26 cellular contexts compared by ENCODE assay signal in the genomic region with DNA sequence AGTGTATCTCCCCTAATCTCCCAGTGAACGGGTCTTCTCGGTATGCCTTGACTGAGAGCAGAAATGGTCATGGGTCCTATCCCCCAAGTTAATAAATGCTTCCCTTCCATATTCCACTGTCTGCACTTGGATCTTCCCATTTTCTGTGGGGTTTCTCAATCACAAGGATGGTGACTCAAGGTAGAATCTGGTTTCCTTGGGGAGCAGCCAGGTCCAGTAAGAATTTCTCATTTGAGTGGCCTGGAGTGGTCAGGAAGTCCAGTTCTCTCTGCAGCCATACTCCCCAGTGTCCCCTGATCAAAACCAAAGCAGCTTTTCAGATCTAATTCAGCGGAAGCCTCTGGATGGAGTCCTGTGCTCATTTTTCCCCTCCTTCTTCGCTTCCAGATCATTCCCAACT. TPM values are rescaled to one million over a fixed set of nuclear protein-coding genes. Genes with fewer than 3 reads are reported as not detected.
DNase-seq lines count a peak whose midpoint lies in the region; ATAC-seq and TF ChIP-seq lines count a peak whose summit lies in the region.
"Had no signal": no experiment of that assay in that cellular context is flagged by ENCODE, and none has a peak within 500 bp of the region (broad histone marks: within the 10 kb centered on the region; RNA-seq: fewer than 3 reads in every experiment).

No MANE protein-coding gene starts in this region.

- no peak overlapping the region for H3K4me3 ChIP-seq in psoas muscle
- H3K4me3 ChIP-seq: esophagus squamous epithelium, right lobe of liver, SJCRH30, stomach, thyroid gland, uterus had no signal

- peak; percentile 73 for DNase-seq in AG20443 (ENCODE audit: low spot score)
- DNase-seq in M059J (ENCODE audit: low read depth) = peak; percentile 24
- DNase-seq in fibroblast of peridontal ligament (ENCODE audit: extremely low read depth) = peak; percentile 41
- DNase-seq in psoas muscle = no peak
- no peak for DNase-seq in activated CD4-positive, alpha-beta T cell treated with anti-CD3 and anti-CD28 coated beads for 4 hours
- no peak for DNase-seq in SW 1271 (lab: John Stamatoyannopoulos, UW)
- DNase-seq in GDM1 (lab: John Stamatoyannopoulos, UW) = no peak
- DNase-seq: activated gamma-delta T cell treated with Interleukin-2 at 50 U/mL for 16 hours; activated naive CD8-positive, alpha-beta T cell treated with anti-CD3 and anti-CD28 coated beads, Interleukin-2, amount 50 U/mL, for 24 hours; activated T-cell treated with anti-CD3 and anti-CD28 coated beads, Interleukin-2, amount 50 U/mL, for 4 hours; dermis blood vessel endothelial cell; DMS 273 treated with DMSO at 0.1 percent for 48 hours; EL; esophagus squamous epithelium; glutamatergic neuron; mesendoderm; NCI-H1048; NCI-H82; right lobe of liver; SJCRH30; stimulated activated CD4-positive, alpha-beta T cell treated with anti-CD3 and anti-CD28 coated beads, Interleukin-12 subunit alpha, Interleukin-12 subunit beta, amount 100 ng/mL, for 4 hours; stimulated activated CD4-positive, alpha-beta T cell treated with anti-CD3 and anti-CD28 coated beads, Interleukin-2, amount 100 ng/mL, for 48 hours; stomach; thyroid gland; uterus had no signal

- WGBS in psoas muscle, 3 donors = 94 to 98% (median 94%) methylated on average over 4 of the region's 4 CpGs

- TF ChIP-seq CTCF in psoas muscle (IDR thresholded peaks at IDR 0.05) = no peak

- peaks cover 5 to 100% of the 10 kb centered on the region in 2 donors for H3K36me3 ChIP-seq in psoas muscle (ENCODE audit: insufficient read depth in 1 of 2, low read depth in 1 of 2)
- H3K36me3 ChIP-seq: uterus had no signal

- H3K27ac ChIP-seq in psoas muscle = no peak overlapping the region
- H3K27ac ChIP-seq: esophagus squamous epithelium, right lobe of liver, SJCRH30, stomach, thyroid gland, uterus had no signal

- ATAC-seq in psoas muscle (peak in 3 of 4 donors; percentile 44 to 61 (median 47)), HG02678 (IDR thresholded peaks at IDR 0.05; ENCODE audit: unreplicated experiment) (no peak)
- ATAC-seq: activated naive CD8-positive, alpha-beta T cell treated with anti-CD3 and anti-CD28 coated beads, Interleukin-2, amount 50 U/mL, for 24 hours; activated T-cell treated with anti-CD3 and anti-CD28 coated beads, Interleukin-2, amount 50 U/mL, for 4 hours; right lobe of liver had no signal

- no peaks in the 10 kb centered on the region for H3K4me1 ChIP-seq in psoas muscle
- H3K4me1 ChIP-seq: SJCRH30, thyroid gland, uterus had no signal

- H3K9me3 ChIP-seq in psoas muscle = no peaks in the 10 kb centered on the region
- H3K9me3 ChIP-seq: esophagus squamous epithelium, right lobe of liver, SJCRH30, stomach, thyroid gland, uterus had no signal

- intact Hi-C loops in psoas muscle (cut with DNase I) = no loop called here

- no peaks in the 10 kb centered on the region for H3K27me3 ChIP-seq in psoas muscle (ENCODE audit: insufficient read depth in 3 of 3, low read length in 2 of 3)
- H3K27me3 ChIP-seq: esophagus squamous epithelium, right lobe of liver, SJCRH30, stomach, thyroid gland, uterus had no signal

RNA-seq across cellular contexts. Expression of gene SLC27A3, which starts 14.8 kb away (rescaled TPM):
- 1.2 and 3.7 TPM in 2 replicates for total RNA-seq in M059J (2014; rRNA removed; shearing (Covaris generic))
- 1 to 10 TPM; 3.5 to 7.5 (median 5.8) TPM for total RNA-seq in psoas muscle
- polyA plus RNA-seq in psoas muscle = 10 to 100 TPM in 1 of 3 donors, 1 to 10 TPM in 2; 4.6 to 15.6 (median 5.2) TPM

RNA-seq across cellular contexts. Expression of gene INTS3, which starts 32.6 kb away (rescaled TPM):
- 21.4 and 37.0 TPM in 2 replicates for total RNA-seq in M059J (2014; rRNA removed; shearing (Covaris generic))
- 10 to 100 TPM; 17.8 to 29.0 (median 22.8) TPM for total RNA-seq in psoas muscle
- polyA plus RNA-seq in psoas muscle = 10 to 100 TPM; 11.3 to 24.3 (median 15.8) TPM

Comparison
In these comparisons a context has a peak if more than half of its experiments do, and no peak if none do; other contexts are left out.
1. DNase-seq: peak in AG20443 (single experiment), M059J (single experiment) and fibroblast of peridontal ligament (single experiment); none in psoas muscle (0 of 2), activated CD4-positive, alpha-beta T cell treated with anti-CD3 and anti-CD28 coated beads for 4 hours (0 of 2), SW 1271 (0 of 2) and GDM1 (single experiment).